In genomic region chr17:57953703-57954420, GRCh38 we compare ENCODE assay signal across 8 cellular contexts. TPM values are rescaled to one million over a fixed set of nuclear protein-coding genes. Genes with fewer than 3 reads are reported as not detected.
A peak's percentile ranks its signal among the peaks of the same experiment; 100 is the strongest.
DNase-seq lines count a peak whose midpoint lies in the region; ATAC-seq and TF ChIP-seq lines count a peak whose summit lies in the region.

No MANE protein-coding gene starts in this region.

- TF ChIP-seq CTCF in cardiac fibroblast (IDR thresholded peaks at IDR 0.05; ENCODE audit: low read depth, low read length) (no peak), tibial nerve (IDR thresholded peaks at IDR 0.05) (no peak), foreskin keratinocyte (conservative IDR thresholded peaks at IDR 0.05) (no peak)

- peak overlapping the region; percentile 57 to 69 for H3K4me3 ChIP-seq in cardiac fibroblast (replicated peaks in 1 of 2; ENCODE audit: low read depth in 2 of 2, low read length in 2 of 2)
- H3K4me3 ChIP-seq in tibial nerve, result peak overlapping the region; percentile 75 to 100 (median 80)

- 50% methylated on average over 14 of the region's 14 CpGs for WGBS in tibial nerve, 2 donors

- no peak for ATAC-seq in foreskin keratinocyte

- no peaks in the 10 kb centered on the region for H3K36me3 ChIP-seq in tibial nerve

- no peaks in the 10 kb centered on the region for H3K27me3 ChIP-seq in tibial nerve
- H3K27me3 ChIP-seq in foreskin keratinocyte, result peaks cover 22% of the 10 kb centered on the region

- DNase-seq in activated effector memory CD4-positive, alpha-beta T cell treated with anti-CD3 and anti-CD28 coated beads, Interleukin-2, amount 50 U/mL, for 16 hours, result peak; percentile 36
- DNase-seq in activated effector memory CD4-positive, alpha-beta T cell treated with Interleukin-2 at 50 U/mL for 16 hours, result no peak
- DNase-seq in cardiac fibroblast (ENCODE audit: low read depth in 2 of 2), result no peak
- peak; percentile 57 for DNase-seq in mesenteric fat pad (ENCODE audit: low spot score)
- DNase-seq in tibial nerve (ENCODE audit: low spot score in 2 of 2), result no peak
- no peak for DNase-seq in NCI-H524 treated with DMSO at 0.1 percent for 48 hours (lab: John Stamatoyannopoulos, UW)
- no peak for DNase-seq in NCI-H446 treated with DMSO at 0.1 percent for 48 hours (lab: John Stamatoyannopoulos, UW)
- no peak for DNase-seq in foreskin keratinocyte

- H3K27ac ChIP-seq in tibial nerve (peak overlapping the region; percentile 98 to 99 (median 99)), foreskin keratinocyte (no peak overlapping the region)

- no peak for TF ChIP-seq EP300 in tibial nerve (IDR thresholded peaks at IDR 0.05)

- no peaks in the 10 kb centered on the region for H3K9me3 ChIP-seq in tibial nerve

- TF ChIP-seq POLR2A in tibial nerve (IDR thresholded peaks at IDR 0.05), result no peak

- H3K4me1 ChIP-seq in tibial nerve, result peaks cover 3 to 68% (median 30%) of the 10 kb centered on the region in 4 donors
- H3K4me1 ChIP-seq in foreskin keratinocyte, result peaks cover 10% of the 10 kb centered on the region

RNA-seq across cellular contexts. Expression of gene CUEDC1, which starts 1.4 kb away (rescaled TPM):
- total RNA-seq in mesenteric fat pad, result 34.1 TPM
- total RNA-seq in tibial nerve, result 10 to 100 TPM; 32.1 to 55.5 (median 38.8) TPM
- total RNA-seq in foreskin keratinocyte, result 11.6 and 13.1 TPM in 2 replicates
- 16.6 TPM in 2 replicates for polyA plus RNA-seq in foreskin keratinocyte

RNA-seq across cellular contexts. Expression of gene VEZF1, which starts 34.2 kb away (rescaled TPM):
- total RNA-seq in mesenteric fat pad (42.7 TPM), tibial nerve (10 to 100 TPM; 42.3 to 66.0 (median 48.3) TPM), foreskin keratinocyte (40.2 and 42.4 TPM in 2 replicates)
- polyA plus RNA-seq in foreskin keratinocyte, result 9.6 and 12.2 TPM in 2 replicates

RNA-seq across cellular contexts. Expression of gene SRSF1, which starts 53.2 kb away (rescaled TPM):
- total RNA-seq in mesenteric fat pad (167 TPM), tibial nerve (100 to 1,000 TPM in 3 of 4 donors, 10 to 100 TPM in 1; 92.4 to 173 (median 143) TPM), foreskin keratinocyte (284 and 328 TPM in 2 replicates)
- 98.9 and 134 TPM in 2 replicates for polyA plus RNA-seq in foreskin keratinocyte

Comparison
In these comparisons a context has a peak if more than half of its experiments do, and no peak if none do; other contexts are left out.
1. DNase-seq: peak in activated effector memory CD4-positive, alpha-beta T cell treated with anti-CD3 and anti-CD28 coated beads, Interleukin-2, amount 50 U/mL, for 16 hours (single experiment) and mesenteric fat pad (single experiment); none in activated effector memory CD4-positive, alpha-beta T cell treated with Interleukin-2 at 50 U/mL for 16 hours (single experiment), cardiac fibroblast (0 of 2), tibial nerve (0 of 2), NCI-H524 treated with DMSO at 0.1 percent for 48 hours (single experiment), NCI-H446 treated with DMSO at 0.1 percent for 48 hours (single experiment) and foreskin keratinocyte (0 of 2).